4 cellular contexts compared by ENCODE assay signal in genomic region chr19:21571316-21571715, GRCh38.
"Had no signal": no experiment of that assay in that cellular context is flagged by ENCODE, and none has a peak within 500 bp of the region (broad histone marks: within the 10 kb centered on the region; RNA-seq: fewer than 3 reads in every experiment).

No MANE protein-coding gene starts in this region.

- H3K27ac Mint-ChIP-seq: GM23338, H9 had no signal

- H2AFZ ChIP-seq: GM23338 had no signal

- DNase-seq: H9, HCEC 1CT, IMR-90 had no signal

- H3K4me3 ChIP-seq: GM23338 had no signal

- H3K4me2 ChIP-seq: GM23338 had no signal

- H3K4me3 Mint-ChIP-seq: GM23338, H9 had no signal

- H3K4me1 Mint-ChIP-seq: GM23338, H9 had no signal

- ATAC-seq: GM23338 had no signal
